8 cellular contexts compared by ENCODE assay signal in the genomic region with DNA sequence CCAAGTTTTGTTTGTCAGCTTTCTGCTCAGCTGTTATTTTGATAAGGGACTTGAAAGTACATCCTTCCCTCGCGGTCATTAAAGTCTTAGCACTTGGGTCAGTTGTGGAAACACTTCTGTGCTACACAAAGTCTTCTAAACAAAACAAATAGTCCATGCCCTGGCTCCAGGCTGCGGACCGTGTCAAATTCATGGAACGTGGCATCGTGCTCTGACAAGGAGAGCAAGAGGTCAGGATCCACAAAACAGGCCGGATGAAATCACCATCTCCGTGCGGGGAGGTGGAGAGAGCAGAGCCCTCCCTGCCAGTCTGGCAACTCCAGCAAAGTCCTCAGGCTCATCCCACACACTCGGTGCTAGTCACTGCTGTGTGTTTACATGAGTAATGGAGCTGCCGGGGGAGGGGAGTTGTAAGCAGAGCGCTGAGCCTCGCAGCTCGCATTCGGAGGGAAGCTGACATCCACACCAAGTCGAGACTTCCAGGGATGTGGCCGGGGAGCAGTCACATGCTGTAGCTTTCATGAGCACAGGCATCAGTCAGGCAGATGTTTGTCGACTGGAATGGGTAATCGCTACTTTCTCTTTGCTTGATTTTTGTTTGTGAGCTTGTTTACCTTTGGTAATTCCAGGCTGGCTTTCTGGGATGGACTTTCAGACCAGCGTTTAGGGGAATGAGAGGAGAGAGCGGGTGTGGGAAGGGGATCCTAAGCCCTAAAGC.
DNase-seq lines count a peak whose midpoint lies in the region; ATAC-seq and TF ChIP-seq lines count a peak whose summit lies in the region.

No MANE protein-coding gene starts in this region.

- DNase-seq in A673 (ENCODE audit: low spot score), result peak; percentile 89
- peak; percentile 94 for DNase-seq in HFF-Myc (ENCODE audit: extremely low read depth, low read depth)
- peak; percentile 71 to 94 (median 91) for DNase-seq in adrenal gland
- DNase-seq in heart left ventricle, result peak; percentile 86 to 94 (median 89)
- DNase-seq in pons (ENCODE audit: low spot score), result peak; percentile 96
- peak in 1 of 2 donors; percentile 84 for DNase-seq in upper lobe of left lung
- no peak for DNase-seq in SW 1271 (lab: John Stamatoyannopoulos, UW)

- ATAC-seq in SK-N-SH treated with all-trans-retinoic acid at 6 μM for 48 hours (peak; percentile 85), heart left ventricle (peak; percentile 90 to 95 (median 90)), upper lobe of left lung (ENCODE audit: low FRiP score in 2 of 2) (peak; percentile 91 to 92)

- H3K4me3 ChIP-seq in A673 (ENCODE audit: low read depth, low read length, poor library complexity, severe bottlenecking), result peak overlapping the region; percentile 53
- H3K4me3 ChIP-seq in HFF-Myc (replicated peaks; ENCODE audit: low read depth, low read length), result peak overlapping the region; percentile 69
- peak overlapping the region in 3 of 4 donors; percentile 1 to 58 (median 20) for H3K4me3 ChIP-seq in adrenal gland
- H3K4me3 ChIP-seq in heart left ventricle, result peak overlapping the region; percentile 24 to 75 (median 62)
- H3K4me3 ChIP-seq in upper lobe of left lung, result peak overlapping the region; percentile 37 to 51 (median 47)

- TF ChIP-seq CTCF in A673 (conservative IDR thresholded peaks at IDR 0.05; ENCODE audit: low read depth, low read length) (no peak), HFF-Myc (IDR thresholded peaks at IDR 0.05; ENCODE audit: low read depth, low read length, missing control alignments) (no peak), adrenal gland (IDR thresholded peaks at IDR 0.05) (no peak), heart left ventricle (IDR thresholded peaks at IDR 0.05) (no peak), upper lobe of left lung (IDR thresholded peaks at IDR 0.05) (no peak)

- intact Hi-C loops in A673 (cut with micrococcal nuclease; ENCODE audit: unreplicated experiment) (loop anchor here (2.0 to 10.0 kb wide), 2 partner anchors 34 to 294 kb away; no protein-coding TSS in a partner anchor), adrenal gland (cut with DNase I) (loop anchor here in 1 of 2 donors (10.0 kb wide), 1 partner anchor 196 kb away; no protein-coding TSS in a partner anchor), heart left ventricle (cut with DNase I) (loop anchor here in 7 of 10 donors (5.0 to 10.0 kb wide), 6 partner anchors 33 to 152 kb away; no protein-coding TSS in a partner anchor)

- no peak for TF ChIP-seq EP300 in upper lobe of left lung (IDR thresholded peaks at IDR 0.05)

- BruUV-seq in A673 (replicated peaks; lab: Mats Ljungman, UMichigan), result no TSS peak

- H3K27me3 ChIP-seq in A673 (replicated peaks; ENCODE audit: insufficient read depth, low read depth, low read length, poor library complexity), result no peaks in the 10 kb centered on the region
- H3K27me3 ChIP-seq in adrenal gland, result no peaks in the 10 kb centered on the region
- H3K27me3 ChIP-seq in heart left ventricle, result no peaks in the 10 kb centered on the region
- H3K27me3 ChIP-seq in upper lobe of left lung, result no peaks in the 10 kb centered on the region

- no peaks in the 10 kb centered on the region for H3K9me3 ChIP-seq in A673 (ENCODE audit: low read depth, low read length, poor library complexity, severe bottlenecking)
- H3K9me3 ChIP-seq in adrenal gland (replicated peaks in 1 of 3), result no peaks in the 10 kb centered on the region
- no peaks in the 10 kb centered on the region for H3K9me3 ChIP-seq in heart left ventricle
- no peaks in the 10 kb centered on the region for H3K9me3 ChIP-seq in upper lobe of left lung

- peak; percentile 64 to 76 for TF ChIP-seq POLR2A in adrenal gland (IDR thresholded peaks at IDR 0.05)
- TF ChIP-seq POLR2A in heart left ventricle (IDR thresholded peaks at IDR 0.05), result peak; percentile 44 to 98
- peak in 3 of 4 donors; percentile 67 to 95 (median 78) for TF ChIP-seq POLR2A in upper lobe of left lung (IDR thresholded peaks at IDR 0.05)

- POLR2A ChIA-PET in A673 (lab: Charles Lee; ENCODE audit: low non-redundant PET), result no interaction called here

- peaks cover 61% of the 10 kb centered on the region for H3K4me1 ChIP-seq in A673 (ENCODE audit: insufficient read depth, low read length, poor library complexity, severe bottlenecking)
- H3K4me1 ChIP-seq in adrenal gland (replicated peaks in 1 of 2), result peaks cover 22 to 62% of the 10 kb centered on the region in 2 donors
- peaks cover 15 to 96% (median 71%) of the 10 kb centered on the region in 12 donors for H3K4me1 ChIP-seq in heart left ventricle
- H3K4me1 ChIP-seq in upper lobe of left lung, result peaks cover 38 to 73% (median 42%) of the 10 kb centered on the region in 4 donors

- H3K27ac ChIP-seq in A673 (ENCODE audit: low read depth, low read length, poor library complexity, severe bottlenecking) (peak overlapping the region; percentile 89), adrenal gland (peak overlapping the region; percentile 15 to 85 (median 55)), heart left ventricle (peak overlapping the region; percentile 87 to 99 (median 96)), upper lobe of left lung (peak overlapping the region; percentile 84 to 93 (median 88))

- WGBS in adrenal gland, 4 donors, result 12 to 20% (median 17%) methylated on average over 15 to 21 of the region's 21 CpGs
- 2 to 16% (median 6%) methylated on average over 15 to 21 of the region's 21 CpGs for WGBS in heart left ventricle, 4 donors
- WGBS in upper lobe of left lung, 2 donors, result 26 to 31% methylated on average over 21 of the region's 21 CpGs

- H3K36me3 ChIP-seq in A673 (ENCODE audit: insufficient read depth, low read length, poor library complexity, severe bottlenecking) (peaks cover 26% of the 10 kb centered on the region), adrenal gland (replicated peaks in 1 of 2) (peaks cover 0 to 10% of the 10 kb centered on the region in 2 donors), heart left ventricle (peaks cover 0 to 28% (median 23%) of the 10 kb centered on the region in 9 donors), upper lobe of left lung (peaks cover 0 to 20% (median 2%) of the 10 kb centered on the region in 4 donors)

- CTCF ChIA-PET in A673 (lab: Charles Lee), result no interaction called here

TF ChIP-seq in SK-N-SH treated with all-trans-retinoic acid at 6 μM for 48 hours, 23 proteins besides CTCF, POLR2A, EP300 and RAD21 (continues in another document):
- TF ChIP-seq, protein P1, sequence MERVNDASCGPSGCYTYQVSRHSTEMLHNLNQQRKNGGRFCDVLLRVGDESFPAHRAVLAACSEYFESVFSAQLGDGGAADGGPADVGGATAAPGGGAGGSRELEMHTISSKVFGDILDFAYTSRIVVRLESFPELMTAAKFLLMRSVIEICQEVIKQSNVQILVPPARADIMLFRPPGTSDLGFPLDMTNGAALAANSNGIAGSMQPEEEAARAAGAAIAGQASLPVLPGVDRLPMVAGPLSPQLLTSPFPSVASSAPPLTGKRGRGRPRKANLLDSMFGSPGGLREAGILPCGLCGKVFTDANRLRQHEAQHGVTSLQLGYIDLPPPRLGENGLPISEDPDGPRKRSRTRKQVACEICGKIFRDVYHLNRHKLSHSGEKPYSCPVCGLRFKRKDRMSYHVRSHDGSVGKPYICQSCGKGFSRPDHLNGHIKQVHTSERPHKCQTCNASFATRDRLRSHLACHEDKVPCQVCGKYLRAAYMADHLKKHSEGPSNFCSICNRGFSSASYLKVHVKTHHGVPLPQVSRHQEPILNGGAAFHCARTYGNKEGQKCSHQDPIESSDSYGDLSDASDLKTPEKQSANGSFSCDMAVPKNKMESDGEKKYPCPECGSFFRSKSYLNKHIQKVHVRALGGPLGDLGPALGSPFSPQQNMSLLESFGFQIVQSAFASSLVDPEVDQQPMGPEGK (CRISPR knock-in tag; IDR thresholded peaks at IDR 0.05; ENCODE audit: borderline replicate concordance), result 0 out of 2 replicates have a peak, but pooled peaks have one; percentile 21
- TF ChIP-seq, protein P2, sequence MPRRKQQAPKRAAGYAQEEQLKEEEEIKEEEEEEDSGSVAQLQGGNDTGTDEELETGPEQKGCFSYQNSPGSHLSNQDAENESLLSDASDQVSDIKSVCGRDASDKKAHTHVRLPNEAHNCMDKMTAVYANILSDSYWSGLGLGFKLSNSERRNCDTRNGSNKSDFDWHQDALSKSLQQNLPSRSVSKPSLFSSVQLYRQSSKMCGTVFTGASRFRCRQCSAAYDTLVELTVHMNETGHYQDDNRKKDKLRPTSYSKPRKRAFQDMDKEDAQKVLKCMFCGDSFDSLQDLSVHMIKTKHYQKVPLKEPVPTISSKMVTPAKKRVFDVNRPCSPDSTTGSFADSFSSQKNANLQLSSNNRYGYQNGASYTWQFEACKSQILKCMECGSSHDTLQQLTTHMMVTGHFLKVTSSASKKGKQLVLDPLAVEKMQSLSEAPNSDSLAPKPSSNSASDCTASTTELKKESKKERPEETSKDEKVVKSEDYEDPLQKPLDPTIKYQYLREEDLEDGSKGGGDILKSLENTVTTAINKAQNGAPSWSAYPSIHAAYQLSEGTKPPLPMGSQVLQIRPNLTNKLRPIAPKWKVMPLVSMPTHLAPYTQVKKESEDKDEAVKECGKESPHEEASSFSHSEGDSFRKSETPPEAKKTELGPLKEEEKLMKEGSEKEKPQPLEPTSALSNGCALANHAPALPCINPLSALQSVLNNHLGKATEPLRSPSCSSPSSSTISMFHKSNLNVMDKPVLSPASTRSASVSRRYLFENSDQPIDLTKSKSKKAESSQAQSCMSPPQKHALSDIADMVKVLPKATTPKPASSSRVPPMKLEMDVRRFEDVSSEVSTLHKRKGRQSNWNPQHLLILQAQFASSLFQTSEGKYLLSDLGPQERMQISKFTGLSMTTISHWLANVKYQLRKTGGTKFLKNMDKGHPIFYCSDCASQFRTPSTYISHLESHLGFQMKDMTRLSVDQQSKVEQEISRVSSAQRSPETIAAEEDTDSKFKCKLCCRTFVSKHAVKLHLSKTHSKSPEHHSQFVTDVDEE (CRISPR knock-in tag; IDR thresholded peaks at IDR 0.05), result no peak
- TF ChIP-seq TCF4 (CRISPR knock-in tag; IDR thresholded peaks at IDR 0.05; ENCODE audit: borderline replicate concordance) (0 out of 2 replicates have a peak, but pooled peaks have one; percentile 11), ZFP3 (CRISPR knock-in tag; IDR thresholded peaks at IDR 0.05) (peak; percentile 56; the same call in 1 of the 2 replicates), BACH2 (CRISPR knock-in tag; IDR thresholded peaks at IDR 0.05; ENCODE audit: borderline replicate concordance) (no peak), ISL1 (CRISPR knock-in tag; IDR thresholded peaks at IDR 0.05) (peak; percentile 36)

Comparison
In these comparisons a context has a peak if more than half of its experiments do, and no peak if none do; other contexts are left out.
1. DNase-seq: peak in A673 (single experiment), HFF-Myc (single experiment), adrenal gland (7 of 7), heart left ventricle (5 of 5) and pons (single experiment); none in SW 1271 (0 of 2).
2. Peak in every context shown above with its lines, with median percentiles within 50 percentile points of each other: H3K27ac ChIP-seq, H3K4me3 ChIP-seq, ATAC-seq and POLR2A ChIP-seq.